In genomic region chr21:43066690-43067089, GRCh38 we compare ENCODE assay signal across 1 cellular context. TPM values are rescaled to one million over a fixed set of nuclear protein-coding genes. Genes with fewer than 3 reads are reported as not detected.
"Had no signal": no experiment of that assay in that cellular context is flagged by ENCODE, and none has a peak within 500 bp of the region (broad histone marks: within the 10 kb centered on the region; RNA-seq: fewer than 3 reads in every experiment).

No MANE protein-coding gene starts in this region.

RNA-seq across cellular contexts. Expression of gene CBS, which starts 8.9 kb away (rescaled TPM):
- total RNA-seq: mononuclear cell had no signal
